8 cellular contexts compared by ENCODE assay signal in genomic region chr15:44536962-44537727, GRCh38. TPM values are rescaled to one million over a fixed set of nuclear protein-coding genes. Genes with fewer than 3 reads are reported as not detected.
DNase-seq lines count a peak whose midpoint lies in the region; ATAC-seq and TF ChIP-seq lines count a peak whose summit lies in the region.

TSS of gene EIF3J (plus strand) at chr15:44537147. CDS start at chr15:44537195, 48 bp downstream.

- H3K4me3 ChIP-seq in GM12865 (ENCODE audit: low read depth, low read length): peak within 1 kb of the TSS; percentile 68
- H3K4me3 ChIP-seq in adipocyte (ENCODE audit: low read length): peak within 1 kb of the TSS; percentile 95
- peak within 1 kb of the TSS; percentile 66 to 99 (median 94) for H3K4me3 ChIP-seq in heart left ventricle
- peak within 1 kb of the TSS; percentile 66 to 93 (median 83) for H3K4me3 ChIP-seq in transverse colon

- intact Hi-C loops in heart left ventricle (cut with DNase I): loop anchor here in 3 of 10 donors (2.0 to 10.0 kb wide), 2 partner anchors 110 to 112 kb away; partner anchors contain the start of gene CTDSPL2 (in 3 of the 3)
- intact Hi-C loops in transverse colon (cut with DNase I; ENCODE audit: low total_unique reads): loop anchor here (10.0 kb wide), 1 partner anchor 112 kb away; the partner anchor contains the start of gene CTDSPL2

- no peaks in the 10 kb centered on the region for H3K9me3 ChIP-seq in adipocyte (ENCODE audit: control insufficient read depth, low read length)
- H3K9me3 ChIP-seq in heart left ventricle: no peaks in the 10 kb centered on the region
- H3K9me3 ChIP-seq in transverse colon: no peaks in the 10 kb centered on the region

- DNase-seq in GM12865 (ENCODE audit: low read depth) (peak; percentile 98), NCI-H128 (lab: John Stamatoyannopoulos, UW; ENCODE audit: unreplicated experiment) (peak; percentile 64), SW480 (ENCODE audit: low spot score) (peak; percentile 94), adipocyte (ENCODE audit: low read depth) (peak; percentile 99), heart left ventricle (peak; percentile 96 to 97 (median 97)), pons (ENCODE audit: low spot score) (peak; percentile 91), transverse colon (peak; percentile 95)

- TF ChIP-seq EP300 in transverse colon (IDR thresholded peaks at IDR 0.05; ENCODE audit: low read depth): no peak

- in situ Hi-C loops in transverse colon (cut with MboI; ENCODE audit: low pct_ligation_motif_present in 1 of 4, low pct_unique_long_range_greater_than_20kb in 1 of 4, low sequenced_read_pairs in 3 of 4): no loop called here

- H3K4me1 ChIP-seq in adipocyte (ENCODE audit: control insufficient read depth, insufficient read depth, low read length): peaks cover 44% of the 10 kb centered on the region
- H3K4me1 ChIP-seq in heart left ventricle: peaks cover 5 to 45% (median 32%) of the 10 kb centered on the region in 12 donors
- H3K4me1 ChIP-seq in transverse colon: peaks cover 17 to 44% (median 37%) of the 10 kb centered on the region in 4 donors

- ATAC-seq in HG02759 (IDR thresholded peaks at IDR 0.05; ENCODE audit: unreplicated experiment): peak; percentile 88
- ATAC-seq in heart left ventricle: peak; percentile 93 to 97 (median 94)

- H3K27ac ChIP-seq in heart left ventricle (peak within 1 kb of the TSS; percentile 83 to 99 (median 97)), transverse colon (peak within 1 kb of the TSS; percentile 97 to 100 (median 98))

- peak in 1 of 2 donors; percentile 55 for TF ChIP-seq POLR2A in heart left ventricle (IDR thresholded peaks at IDR 0.05)
- TF ChIP-seq POLR2A in transverse colon (IDR thresholded peaks at IDR 0.05): peak; percentile 95

- WGBS in heart left ventricle, 4 donors: 0 to 1% (median 0%) methylated on average over 41 to 97 of the region's 97 CpGs
- WGBS in transverse colon (ENCODE audit: low coverage in 1 of 2), 2 donors: 2% methylated on average over 31 of the region's 97 CpGs; no CpG with 5 or more reads in 1 of the 2 donors

- peak within 1 kb of the TSS; percentile 97 for H3K9ac ChIP-seq in adipocyte (ENCODE audit: low read length)

- peaks cover 26% of the 10 kb centered on the region for H3K36me3 ChIP-seq in adipocyte (ENCODE audit: control insufficient read depth, insufficient read depth, low read length, severe bottlenecking)
- H3K36me3 ChIP-seq in heart left ventricle: peaks cover 0 to 41% (median 17%) of the 10 kb centered on the region in 9 donors
- H3K36me3 ChIP-seq in transverse colon: no peaks in the 10 kb centered on the region

- TF ChIP-seq CTCF in GM12865 (IDR thresholded peaks at IDR 0.05; ENCODE audit: insufficient read depth, low read depth, low read length, missing control alignments) (no peak), heart left ventricle (IDR thresholded peaks at IDR 0.05) (no peak), transverse colon (IDR thresholded peaks at IDR 0.05) (no peak)

- no peaks in the 10 kb centered on the region for H3K27me3 ChIP-seq in adipocyte (replicated peaks; ENCODE audit: control insufficient read depth, insufficient read depth, low read length)
- H3K27me3 ChIP-seq in heart left ventricle: no peaks in the 10 kb centered on the region
- H3K27me3 ChIP-seq in transverse colon: no peaks in the 10 kb centered on the region

RNA-seq across cellular contexts. Expression of gene EIF3J, which starts in this region (rescaled TPM):
- total RNA-seq in heart left ventricle (100 to 1,000 TPM in 1 of 9 donors, 10 to 100 TPM in 8; 30.4 to 116 (median 71.6) TPM), transverse colon (10 to 100 TPM; 27.7 to 55.6 (median 42.2) TPM)
- 100 to 1,000 TPM in 1 of 2 donors, 10 to 100 TPM in 1; 30.8 to 107 TPM for polyA plus RNA-seq in heart left ventricle

Comparison
In these comparisons a context has a peak if more than half of its experiments do, and no peak if none do; other contexts are left out.
1. Peak in every context shown above with its lines: DNase-seq, ATAC-seq, H3K4me3 ChIP-seq and H3K27ac ChIP-seq.